In the genomic region with DNA sequence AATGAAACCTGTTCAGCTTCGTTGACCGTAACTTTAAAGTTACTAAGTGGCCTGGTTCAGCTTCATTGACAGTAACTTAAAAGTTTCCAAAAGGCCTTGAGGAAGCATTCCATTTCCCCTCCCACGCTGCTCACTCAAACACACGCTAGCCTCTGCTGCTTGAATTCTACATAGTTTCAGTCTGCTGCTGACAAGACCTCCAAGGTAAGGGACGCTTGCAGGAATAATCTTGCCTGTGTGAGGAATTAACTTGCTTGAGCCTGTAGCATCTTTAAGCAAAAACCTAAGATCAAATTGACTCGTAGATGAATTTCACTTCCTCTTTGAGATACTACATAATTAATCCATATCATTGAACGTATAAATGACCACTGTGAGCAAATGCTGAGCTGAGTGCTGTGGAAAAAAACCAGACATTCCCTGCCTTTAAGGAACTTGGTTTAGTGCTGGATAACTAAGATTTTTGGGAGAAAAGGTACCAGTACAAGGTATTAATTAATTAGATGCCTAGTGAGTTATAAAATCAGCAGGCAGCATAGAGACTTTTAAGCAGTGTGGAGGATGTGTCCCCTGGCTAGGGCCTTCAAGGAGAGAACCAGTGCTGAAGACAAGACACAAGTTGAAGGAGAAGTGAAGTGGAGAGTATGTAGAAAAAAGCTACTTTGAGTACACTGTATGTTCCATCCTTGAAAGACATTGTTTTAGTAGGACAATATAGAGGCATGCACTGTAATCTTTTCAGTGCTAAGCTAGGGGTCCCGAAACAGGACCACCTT, we compare ENCODE assay signal across 9 cellular contexts. TPM values are rescaled to one million over a fixed set of nuclear protein-coding genes. Genes with fewer than 3 reads are reported as not detected.
DNase-seq lines count a peak whose midpoint lies in the region; ATAC-seq, FAIRE-seq and TF ChIP-seq lines count a peak whose summit lies in the region.
"Had no signal": no experiment of that assay in that cellular context is flagged by ENCODE, and none has a peak within 500 bp of the region (broad histone marks: within the 10 kb centered on the region; RNA-seq: fewer than 3 reads in every experiment).

No MANE protein-coding gene starts in this region.

- H3K9me3 ChIP-seq in adrenal gland (replicated peaks in 1 of 3) = no peaks in the 10 kb centered on the region

- H3K4me1 ChIP-seq in adrenal gland (replicated peaks in 1 of 2) = peaks cover 16% of the 10 kb centered on the region in 2 donors

- peaks cover 17% of the 10 kb centered on the region for H3K36me3 Mint-ChIP-seq in progenitor cell of endocrine pancreas (ENCODE audit: insufficient read depth)

- H3K4me3 Mint-ChIP-seq in progenitor cell of endocrine pancreas (ENCODE audit: low read depth) = no peak overlapping the region

- H3K27ac ChIP-seq in adrenal gland = peak overlapping the region in 3 of 5 donors; percentile 28 to 73 (median 64)

- no peak for FAIRE-seq in D721Med (lab: Jason Lieb, UNC)

- peaks cover 0 to 5% of the 10 kb centered on the region in 2 donors for H3K36me3 ChIP-seq in adrenal gland (replicated peaks in 1 of 2)

- DNase-seq in adrenal gland (peak in 5 of 7 donors; percentile 30 to 61 (median 54)), progenitor cell of endocrine pancreas (ENCODE audit: low spot score, unreplicated experiment) (no peak), superior temporal gyrus (ENCODE audit: extremely low spot score) (no peak), RKO (ENCODE audit: low spot score) (no peak), D721Med (ENCODE audit: insufficient read length, low spot score) (no peak), NCI-H187 (lab: John Stamatoyannopoulos, UW) (no peak)
- DNase-seq: cortex of kidney had no signal

- no peaks in the 10 kb centered on the region for H3K9me3 Mint-ChIP-seq in progenitor cell of endocrine pancreas (ENCODE audit: low read depth)

- H3K4me3 ChIP-seq in adrenal gland = no peak overlapping the region

- ATAC-seq in GM18868 (IDR thresholded peaks at IDR 0.05; ENCODE audit: unreplicated experiment) (peak; percentile 82), HG02798 (IDR thresholded peaks at IDR 0.05; ENCODE audit: poor library complexity, unreplicated experiment) (peak; percentile 76)

- TF ChIP-seq CTCF in adrenal gland (IDR thresholded peaks at IDR 0.05) (no peak), progenitor cell of endocrine pancreas (IDR thresholded peaks at IDR 0.05; ENCODE audit: unreplicated experiment) (no peak), D721Med (IDR thresholded peaks at IDR 0.05; ENCODE audit: insufficient read depth, missing control alignments) (no peak)

- no peaks in the 10 kb centered on the region for H3K27me3 Mint-ChIP-seq in progenitor cell of endocrine pancreas

- intact Hi-C loops in adrenal gland (cut with DNase I) = no loop called here

- peak overlapping the region; percentile 3 for H3K27ac Mint-ChIP-seq in progenitor cell of endocrine pancreas

- no peak for TF ChIP-seq POLR2A in adrenal gland (IDR thresholded peaks at IDR 0.05)

- H3K27me3 ChIP-seq in adrenal gland = no peaks in the 10 kb centered on the region

- 29 to 32% (median 31%) methylated on average over 8 of the region's 8 CpGs for WGBS in adrenal gland, 4 donors

- H3K4me1 Mint-ChIP-seq in progenitor cell of endocrine pancreas (ENCODE audit: low read depth) = peaks cover 24% of the 10 kb centered on the region

RNA-seq across cellular contexts. Expression of a gene that starts 39.2 kb away (rescaled TPM):
- total RNA-seq in adrenal gland (10 to 100 TPM; 14.8 to 80.9 (median 40.0) TPM), progenitor cell of endocrine pancreas (21.6 and 32.1 TPM in 2 replicates)
- 10 to 100 TPM; 10.6 to 19.2 (median 14.6) TPM for polyA plus RNA-seq in adrenal gland

Comparison
In these comparisons a context has a peak if more than half of its experiments do, and no peak if none do; other contexts are left out.
1. DNase-seq: peak in adrenal gland (5 of 7); none in progenitor cell of endocrine pancreas (single experiment), superior temporal gyrus (single experiment), RKO (single experiment), D721Med (single experiment) and NCI-H187 (0 of 2).